In the genomic region with DNA sequence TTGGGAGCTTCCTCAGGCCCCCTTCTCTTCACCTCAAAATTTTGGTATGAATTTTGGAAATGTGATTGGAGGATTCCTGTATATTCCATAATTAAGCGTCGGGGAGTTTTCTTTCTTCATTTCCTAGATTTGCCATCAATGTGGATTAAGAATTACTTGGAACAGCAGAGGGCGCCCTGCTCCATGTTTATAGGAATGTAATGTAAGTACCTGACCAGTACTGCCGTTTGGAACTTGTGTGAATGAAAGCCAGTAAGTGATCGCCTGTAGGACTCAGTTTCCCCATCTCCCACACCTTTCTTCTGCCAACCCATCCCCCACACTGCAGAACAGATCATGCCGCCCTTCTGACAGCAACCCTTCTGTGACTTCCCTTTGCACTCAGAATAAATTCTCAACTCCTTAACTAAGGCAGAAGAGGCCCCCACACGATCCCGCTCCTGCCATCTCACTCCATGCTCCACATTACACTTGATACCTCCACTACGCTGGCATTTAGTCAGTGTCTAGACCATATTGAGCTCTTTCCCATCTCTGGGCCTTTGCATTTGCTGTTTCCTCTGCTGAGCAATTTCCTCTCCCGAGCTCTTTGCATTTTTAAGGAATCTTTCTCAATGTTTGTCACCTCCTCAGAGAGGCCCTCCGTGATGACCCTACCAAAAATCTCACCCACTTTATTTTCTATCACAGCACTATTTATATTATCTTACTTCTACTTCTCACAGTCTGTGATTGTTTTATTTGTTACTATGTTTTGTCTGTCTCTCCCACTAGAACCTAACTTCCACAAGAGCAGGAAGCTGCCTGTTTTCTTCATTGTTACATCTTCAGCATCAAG, we compare ENCODE assay signal across 8 cellular contexts.
DNase-seq lines count a peak whose midpoint lies in the region; ATAC-seq and TF ChIP-seq lines count a peak whose summit lies in the region.

No MANE protein-coding gene starts in this region.

- TF ChIP-seq EP300 in gastroesophageal sphincter (IDR thresholded peaks at IDR 0.05) (no peak), ovary (IDR thresholded peaks at IDR 0.05) (no peak), tibial nerve (IDR thresholded peaks at IDR 0.05) (no peak)

- TF ChIP-seq CTCF in gastroesophageal sphincter (IDR thresholded peaks at IDR 0.05) (peak; percentile 64 to 71 (median 69)), ovary (IDR thresholded peaks at IDR 0.05) (peak; percentile 9 to 51 (median 43)), tibial nerve (IDR thresholded peaks at IDR 0.05) (peak; percentile 51 to 84 (median 77))

- H3K27me3 ChIP-seq in gastroesophageal sphincter = no peaks in the 10 kb centered on the region
- H3K27me3 ChIP-seq in ovary = no peaks in the 10 kb centered on the region
- H3K27me3 ChIP-seq in tibial nerve = no peaks in the 10 kb centered on the region

- H3K4me3 ChIP-seq in gastroesophageal sphincter (no peak overlapping the region), ovary (no peak overlapping the region), tibial nerve (no peak overlapping the region)

- DNase-seq in GM03348 (ENCODE audit: low spot score) (peak; percentile 35), KBM-7 (peak; percentile 76), SHP77 treated with DMSO at 0.1 percent for 48 hours (lab: John Stamatoyannopoulos, UW) (peak; percentile 43), ovary (peak; percentile 34 to 75 (median 58)), tibial nerve (ENCODE audit: low spot score in 2 of 2) (peak; percentile 75 to 98)
- DNase-seq in activated effector memory CD4-positive, alpha-beta T cell treated with anti-CD3 and anti-CD28 coated beads, Interleukin-2, amount 50 U/mL, for 16 hours = peak; percentile 84

- ATAC-seq in gastroesophageal sphincter (no peak), GM18498 (IDR thresholded peaks at IDR 0.05; ENCODE audit: unreplicated experiment) (no peak)

- in situ Hi-C loops in KBM-7 (cut with MboI; ENCODE audit: low pct_unique_long_range_greater_than_20kb, low sequenced_read_pairs) = loop anchor here (10.0 to 25.0 kb wide), 4 partner anchors 221 to 528 kb away; partner anchors contain the start of gene AFAP1L1

- 30 to 31% methylated on average over 8 to 11 of the region's 11 CpGs for WGBS in gastroesophageal sphincter (ENCODE audit: low coverage in 1 of 2), 2 donors
- WGBS in ovary, 3 donors = 24 to 26% (median 24%) methylated on average over 11 of the region's 11 CpGs
- WGBS in tibial nerve, 2 donors = 29 to 32% methylated on average over 11 of the region's 11 CpGs

- peaks cover 0 to 33% (median 5%) of the 10 kb centered on the region in 3 donors for H3K4me1 ChIP-seq in gastroesophageal sphincter
- no peaks in the 10 kb centered on the region for H3K4me1 ChIP-seq in ovary (ENCODE audit: insufficient read depth)
- peaks cover 0 to 41% (median 6%) of the 10 kb centered on the region in 4 donors for H3K4me1 ChIP-seq in tibial nerve

- H3K27ac ChIP-seq in gastroesophageal sphincter = no peak overlapping the region
- no peak overlapping the region for H3K27ac ChIP-seq in ovary
- no peak overlapping the region for H3K27ac ChIP-seq in tibial nerve

- H3K36me3 ChIP-seq in gastroesophageal sphincter (no peaks in the 10 kb centered on the region), ovary (no peaks in the 10 kb centered on the region), tibial nerve (no peaks in the 10 kb centered on the region)

- H3K9me3 ChIP-seq in gastroesophageal sphincter (no peaks in the 10 kb centered on the region), ovary (no peaks in the 10 kb centered on the region), tibial nerve (no peaks in the 10 kb centered on the region)

- intact Hi-C loops in ovary (cut with DNase I) = loop anchor here in 3 of 4 donors (2.0 to 10.0 kb wide), 7 partner anchors 263 to 559 kb away; no protein-coding TSS in a partner anchor

- TF ChIP-seq POLR2A in gastroesophageal sphincter (IDR thresholded peaks at IDR 0.05) (no peak), ovary (IDR thresholded peaks at IDR 0.05) (no peak), tibial nerve (IDR thresholded peaks at IDR 0.05) (no peak)

Comparison
In these comparisons a context has a peak if more than half of its experiments do, and no peak if none do; other contexts are left out.
1. DNase-seq: peak in every context shown above with its lines; median percentile 86 in tibial nerve; 84 in activated effector memory CD4-positive, alpha-beta T cell treated with anti-CD3 and anti-CD28 coated beads, Interleukin-2, amount 50 U/mL, for 16 hours; 76 in KBM-7; 58 in ovary; 43 in SHP77 treated with DMSO at 0.1 percent for 48 hours; 35 in GM03348.